14 cellular contexts compared by ENCODE assay signal in genomic region chr12:92105110-92105509, GRCh38.
"Had no signal": no experiment of that assay in that cellular context is flagged by ENCODE, and none has a peak within 500 bp of the region (broad histone marks: within the 10 kb centered on the region; RNA-seq: fewer than 3 reads in every experiment).

No MANE protein-coding gene starts in this region.

- H3K27me3 ChIP-seq: cardiac muscle cell, stomach had no signal

- H3K36me3 Mint-ChIP-seq: WTC11 had no signal

- H3K27me3 Mint-ChIP-seq: activated CD4-positive, alpha-beta T cell treated with anti-CD3 and anti-CD28 coated beads, Interleukin-2, amount 10 ng/mL, durations not matched to agents 7 days and 5 days had no signal

- ATAC-seq: left cardiac atrium, sciatic nerve, WTC11 had no signal

- H3K27ac Mint-ChIP-seq: activated CD4-positive, alpha-beta T cell treated with anti-CD3 and anti-CD28 coated beads, Interleukin-2, amount 10 ng/mL, durations not matched to agents 7 days and 5 days; nephron; WTC11 had no signal

- H3K4me3 ChIP-seq: cardiac muscle cell, lung, SK-N-MC, stomach, thoracic aorta had no signal

- DNase-seq: activated CD4-positive, alpha-beta T cell treated with anti-CD3 and anti-CD28 coated beads, Interleukin-2, amount 10 ng/mL, durations not matched to agents 7 days and 5 days; aorta; foreskin melanocyte; head of caudate nucleus; left cardiac atrium; stomach; T-helper 1 cell had no signal

- H3K27ac ChIP-seq: SK-N-MC, thoracic aorta had no signal

- H3K4me3 Mint-ChIP-seq: activated CD4-positive, alpha-beta T cell treated with anti-CD3 and anti-CD28 coated beads, Interleukin-2, amount 10 ng/mL, durations not matched to agents 7 days and 5 days; nephron; WTC11 had no signal
